ENCODE assay signal across 10 cellular contexts in genomic region chr1:197911172-197911856, GRCh38. TPM values are rescaled to one million over a fixed set of nuclear protein-coding genes. Genes with fewer than 3 reads are reported as not detected.
DNase-seq lines count a peak whose midpoint lies in the region; ATAC-seq and TF ChIP-seq lines count a peak whose summit lies in the region.
"Had no signal": no experiment of that assay in that cellular context is flagged by ENCODE, and none has a peak within 500 bp of the region (broad histone marks: within the 10 kb centered on the region; RNA-seq: fewer than 3 reads in every experiment).

No MANE protein-coding gene starts in this region.

- no peaks in the 10 kb centered on the region for H3K9me3 ChIP-seq in right cardiac atrium (ENCODE audit: control insufficient read depth, low read length)
- no peaks in the 10 kb centered on the region for H3K9me3 ChIP-seq in tibial artery
- H3K9me3 ChIP-seq: SJCRH30 had no signal

- intact Hi-C loops in right cardiac atrium (cut with DNase I) (loop anchor here in 2 of 4 donors (10.0 kb wide), 1 partner anchor 297 kb away; no protein-coding TSS in a partner anchor), left cardiac atrium (cut with DNase I) (no loop called here), tibial artery (cut with DNase I; ENCODE audit: low total_unique reads) (no loop called here), Right ventricle myocardium superior (cut with DNase I) (no loop called here)

- ATAC-seq in right cardiac atrium = no peak
- no peak for ATAC-seq in left cardiac atrium
- ATAC-seq in SK-N-SH treated with all-trans-retinoic acid at 6 μM for 48 hours = peak; percentile 8
- no peak for ATAC-seq in Right ventricle myocardium superior (ENCODE audit: poor library complexity)

- H3K27me3 ChIP-seq in right cardiac atrium (ENCODE audit: control insufficient read depth, insufficient read depth) (peaks cover 4% of the 10 kb centered on the region), tibial artery (peaks cover 0 to 90% of the 10 kb centered on the region in 2 donors)
- H3K27me3 ChIP-seq: SJCRH30 had no signal

- H3K27ac ChIP-seq in right cardiac atrium (ENCODE audit: low read length) = no peak overlapping the region
- no peak overlapping the region for H3K27ac ChIP-seq in tibial artery
- H3K27ac ChIP-seq: SJCRH30 had no signal

- DNase-seq in right cardiac atrium = peak in 1 of 3 donors; percentile 45
- no peak for DNase-seq in left cardiac atrium
- DNase-seq in glomerular visceral epithelial cell (ENCODE audit: extremely low spot score) = peak; percentile 12
- DNase-seq in tibial artery = no peak
- no peak for DNase-seq in NCI-H2196 treated with DMSO at 0.1 percent for 48 hours (lab: John Stamatoyannopoulos, UW; ENCODE audit: unreplicated experiment)
- no peak for DNase-seq in Right ventricle myocardium superior
- no peak for DNase-seq in kidney glomerular epithelial cell (lab: John Stamatoyannopoulos, UW)
- DNase-seq: SJCRH30 had no signal

- WGBS in right cardiac atrium = 1% methylated on average over 43 of the region's 43 CpGs

- no peaks in the 10 kb centered on the region for H3K36me3 ChIP-seq in tibial artery
- H3K36me3 ChIP-seq: SJCRH30 had no signal

- no peak for TF ChIP-seq CTCF in tibial artery (IDR thresholded peaks at IDR 0.05)

- peaks cover 10% of the 10 kb centered on the region for H3K4me1 ChIP-seq in right cardiac atrium (ENCODE audit: control insufficient read depth, insufficient read depth, low read length)
- H3K4me1 ChIP-seq in tibial artery = peaks cover 0 to 44% (median 36%) of the 10 kb centered on the region in 4 donors
- H3K4me1 ChIP-seq: SJCRH30 had no signal

- peak overlapping the region; percentile 32 for H3K4me3 ChIP-seq in right cardiac atrium (ENCODE audit: low read length)
- peak overlapping the region; percentile 14 to 23 for H3K4me3 ChIP-seq in tibial artery
- H3K4me3 ChIP-seq: SJCRH30 had no signal

TF ChIP-seq in SK-N-SH treated with all-trans-retinoic acid at 6 μM for 48 hours, 23 proteins besides CTCF, POLR2A, EP300 and RAD21:
- no peak for TF ChIP-seq ESRRG (CRISPR knock-in tag; IDR thresholded peaks at IDR 0.05)
- no peak for TF ChIP-seq ZNF565 (CRISPR knock-in tag; conservative IDR thresholded peaks at IDR 0.05; ENCODE audit: low read depth)
- TF ChIP-seq TCF4 (CRISPR knock-in tag; IDR thresholded peaks at IDR 0.05; ENCODE audit: borderline replicate concordance) = no peak

RNA-seq across cellular contexts. Expression of gene LHX9, which starts 5.9 kb away (rescaled TPM):
- total RNA-seq in right cardiac atrium (1 to 10 TPM in 1 of 4 donors, under 1 TPM in 3; 0.66 to 1.3 (median 0.81) TPM), left cardiac atrium (under 1 TPM; 0.26 to 0.74 TPM), Right ventricle myocardium superior (0.05 TPM)
- 0.23 TPM for polyA plus RNA-seq in right cardiac atrium
- total RNA-seq: subcutaneous adipose tissue had no signal

RNA-seq across cellular contexts. Expression of gene C1orf53, which starts 8.9 kb away (rescaled TPM):
- total RNA-seq in right cardiac atrium (1 to 10 TPM; 4.0 to 7.8 (median 6.6) TPM), left cardiac atrium (1 to 10 TPM; 5.1 to 6.0 TPM), Right ventricle myocardium superior (6.2 TPM)
- polyA plus RNA-seq in right cardiac atrium = 12.7 TPM
